ENCODE assay signal across 1 cellular context in genomic region chr6:36442671-36443497, GRCh38.
TF ChIP-seq lines count a peak whose summit lies in the region.

Gene KCTD20, plus strand, starts transcription at chr6:36443000. Its CDS starts 27,098 bp downstream, at chr6:36470098.
Gene PXT1, minus strand, starts transcription at chr6:36442854. Its CDS starts 16,772 bp downstream, at chr6:36426082.

TF ChIP-seq in HepG2, 621 proteins besides CTCF, POLR2A, EP300 and RAD21 (continued from another document and continues in another):
- TF ChIP-seq BRCA1 (CRISPR knock-in tag; IDR thresholded peaks at IDR 0.05) = no peak; the same call in 1 of the 2 replicates
- TF ChIP-seq DBP (CRISPR knock-in tag; IDR thresholded peaks at IDR 0.05; ENCODE audit: not compliant biosample characterization) = no peak
- peak; percentile 21 for TF ChIP-seq PTBP1 (IDR thresholded peaks at IDR 0.05; ENCODE audit: low read depth, low read length, poor library complexity, severe bottlenecking)
- no peak for TF ChIP-seq ZSCAN29 (CRISPR knock-in tag; conservative IDR thresholded peaks at IDR 0.05)
- no peak; the same call in 1 of the 2 replicates for TF ChIP-seq TFE3 (CRISPR knock-in tag; IDR thresholded peaks at IDR 0.05)
- TF ChIP-seq ZNF180 (CRISPR knock-in tag; IDR thresholded peaks at IDR 0.05; ENCODE audit: borderline replicate concordance, low read depth) = peak; percentile 90
- TF ChIP-seq ZNF850 (CRISPR knock-in tag; conservative IDR thresholded peaks at IDR 0.05) = peak; percentile 68
- TF ChIP-seq CCDC6 (CRISPR knock-in tag; IDR thresholded peaks at IDR 0.05) = peak; percentile 85; the same call in 1 of the 2 replicates
- TF ChIP-seq LRRFIP1 (CRISPR knock-in tag; conservative IDR thresholded peaks at IDR 0.05) = no peak
- peak; percentile 90 for TF ChIP-seq YEATS4 (CRISPR knock-in tag; IDR thresholded peaks at IDR 0.05; ENCODE audit: borderline replicate concordance)
- peak; percentile 87 for TF ChIP-seq ZNF547 (CRISPR knock-in tag; IDR thresholded peaks at IDR 0.05)
- TF ChIP-seq ZNF335 (CRISPR knock-in tag; IDR thresholded peaks at IDR 0.05) = peak; percentile 83
- peak; percentile 32; the same call in 1 of the 2 replicates for TF ChIP-seq GFI1 (CRISPR knock-in tag; IDR thresholded peaks at IDR 0.05; ENCODE audit: borderline replicate concordance)
- peak; percentile 51; the same call in 1 of the 2 replicates for TF ChIP-seq ZNF572 (CRISPR knock-in tag; IDR thresholded peaks at IDR 0.05)
- TF ChIP-seq PAF1 (CRISPR knock-in tag; IDR thresholded peaks at IDR 0.05) = no peak
- TF ChIP-seq ZNF770 (CRISPR knock-in tag; IDR thresholded peaks at IDR 0.05) = peak; percentile 64
- peak; percentile 86 for TF ChIP-seq MLXIP (CRISPR knock-in tag; IDR thresholded peaks at IDR 0.05; ENCODE audit: borderline replicate concordance)
- TF ChIP-seq SAP130 (CRISPR knock-in tag; IDR thresholded peaks at IDR 0.05; ENCODE audit: low read depth) = peak; percentile 88
- peak; percentile 32; the same call in 1 of the 2 replicates for TF ChIP-seq ZNF235 (CRISPR knock-in tag; IDR thresholded peaks at IDR 0.05; ENCODE audit: borderline replicate concordance)
- TF ChIP-seq POGZ (CRISPR knock-in tag; IDR thresholded peaks at IDR 0.05) = peak; percentile 62; the same call in 1 of the 2 replicates
- no peak for TF ChIP-seq RAD51 (IDR thresholded peaks at IDR 0.05; ENCODE audit: borderline replicate concordance)
- TF ChIP-seq HMGXB4 (CRISPR knock-in tag; IDR thresholded peaks at IDR 0.05; ENCODE audit: borderline replicate concordance in 1 of 2, low read depth in 1 of 2) = peak; percentile 89 to 95
- TF ChIP-seq ZNF788 (CRISPR knock-in tag; IDR thresholded peaks at IDR 0.05; ENCODE audit: borderline replicate concordance) = peak; percentile 94
- no peak for TF ChIP-seq CC2D1A (CRISPR knock-in tag; IDR thresholded peaks at IDR 0.05)
- peak; percentile 55; the same call in 1 of the 2 replicates for TF ChIP-seq ZNF263 (CRISPR knock-in tag; IDR thresholded peaks at IDR 0.05)
- no peak for TF ChIP-seq SMARCE1 (IDR thresholded peaks at IDR 0.05; ENCODE audit: borderline replicate concordance)
- peak; percentile 85 for TF ChIP-seq KMT2A (CRISPR knock-in tag; IDR thresholded peaks at IDR 0.05)
- TF ChIP-seq AGO2 (optimal IDR thresholded peaks at IDR 0.05; ENCODE audit: low read depth, low read length) = peak; percentile 81
- TF ChIP-seq SRY (CRISPR knock-in tag; IDR thresholded peaks at IDR 0.05) = peak; percentile 82; the same call in 1 of the 2 replicates
- TF ChIP-seq ASH2L (IDR thresholded peaks at IDR 0.05; ENCODE audit: insufficient read length, low read depth, low read length) = peak; percentile 95
- no peak for TF ChIP-seq GLMP (CRISPR knock-in tag; IDR thresholded peaks at IDR 0.05; ENCODE audit: borderline replicate concordance)
- TF ChIP-seq NR2C2 (CRISPR knock-in tag; IDR thresholded peaks at IDR 0.05; ENCODE audit: borderline replicate concordance) = no peak
- no peak for TF ChIP-seq ZNF503 (CRISPR knock-in tag; IDR thresholded peaks at IDR 0.05)
- peak; percentile 74 for TF ChIP-seq SIX4 (CRISPR knock-in tag; IDR thresholded peaks at IDR 0.05)
- TF ChIP-seq HMGA1 (CRISPR knock-in tag; conservative IDR thresholded peaks at IDR 0.05) = no peak
- peak; percentile 81 for TF ChIP-seq TFDP2 (CRISPR knock-in tag; IDR thresholded peaks at IDR 0.05)
- no peak for TF ChIP-seq ZNF556 (CRISPR knock-in tag; IDR thresholded peaks at IDR 0.05; ENCODE audit: borderline replicate concordance)
- TF ChIP-seq JARID2 (CRISPR knock-in tag; IDR thresholded peaks at IDR 0.05; ENCODE audit: insufficient replicate concordance) = peak; percentile 64
- no peak for TF ChIP-seq FOXK2 (IDR thresholded peaks at IDR 0.05)
- TF ChIP-seq CBX2 (IDR thresholded peaks at IDR 0.05; ENCODE audit: low read depth, low read length) = no peak
- TF ChIP-seq CBX2 (CRISPR knock-in tag; IDR thresholded peaks at IDR 0.05; ENCODE audit: low read depth) = no peak
- TF ChIP-seq DZIP1 (CRISPR knock-in tag; IDR thresholded peaks at IDR 0.05) = no peak; the same call in 1 of the 2 replicates
- TF ChIP-seq BORCS8-MEF2B (CRISPR knock-in tag; IDR thresholded peaks at IDR 0.05) = peak; percentile 44; the same call in 1 of the 2 replicates
